Comparison of ENCODE assay signal across 15 cellular contexts in genomic region chr4:183401473-183401872, GRCh38.
"Had no signal": no experiment of that assay in that cellular context is flagged by ENCODE, and none has a peak within 500 bp of the region (broad histone marks: within the 10 kb centered on the region; RNA-seq: fewer than 3 reads in every experiment).

No MANE protein-coding gene starts in this region.

- H3K27ac ChIP-seq: coronary artery, heart left ventricle, neutrophil, skin epidermis, tibial artery, upper lobe of left lung, vagina had no signal

- H3K4me3 Mint-ChIP-seq: endodermal cell; naive thymus-derived CD8-positive, alpha-beta T cell had no signal

- H3K27ac Mint-ChIP-seq: endodermal cell had no signal

- ATAC-seq: heart left ventricle; mucosa of descending colon; naive thymus-derived CD8-positive, alpha-beta T cell; sciatic nerve had no signal

- H3K27me3 ChIP-seq: heart left ventricle, neutrophil, tibial artery, upper lobe of left lung, vagina had no signal

- H3K9me3 ChIP-seq: heart left ventricle, mucosa of descending colon, neutrophil, tibial artery, upper lobe of left lung, vagina had no signal

- H3K36me3 ChIP-seq: heart left ventricle, neutrophil, tibial artery, upper lobe of left lung, vagina had no signal

- H3K4me3 ChIP-seq: coronary artery, heart left ventricle, mucosa of descending colon, skin epidermis, tibial artery, upper lobe of left lung, vagina had no signal

- DNase-seq: effector CD4-positive, alpha-beta T cell; endodermal cell; heart left ventricle; hippocampal formation; mucosa of descending colon; naive thymus-derived CD8-positive, alpha-beta T cell; stimulated activated CD4-positive, alpha-beta T cell treated with anti-CD3 and anti-CD28 coated beads, Interleukin-12 subunit alpha, Interleukin-12 subunit beta, amount 100 ng/mL, for 4 hours; stimulated activated naive CD4-positive, alpha-beta T cell; tibial artery; upper lobe of left lung had no signal

- H3K9me3 Mint-ChIP-seq: endodermal cell; naive thymus-derived CD8-positive, alpha-beta T cell had no signal
